Comparison of ENCODE assay signal across 1 cellular context in the genomic region with DNA sequence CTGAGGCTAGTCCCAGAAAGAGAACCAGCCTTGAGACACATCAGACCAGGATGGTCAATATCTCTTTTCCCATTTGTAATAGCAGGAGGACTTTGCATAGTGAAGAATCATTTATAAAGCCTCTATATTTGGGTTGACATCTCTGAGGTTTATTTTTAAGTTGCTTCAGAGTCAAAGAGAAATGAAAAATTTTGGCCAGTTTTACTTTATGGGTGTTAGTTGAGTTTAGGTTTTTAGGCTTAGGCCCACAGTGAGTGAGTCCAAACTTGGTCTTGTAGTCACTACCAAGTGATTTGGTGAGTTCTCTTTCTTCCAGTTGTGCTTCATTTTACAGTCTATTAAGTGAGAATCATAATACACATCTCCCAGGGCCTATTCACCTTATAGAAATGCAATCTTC.
TF ChIP-seq lines count a peak whose summit lies in the region.

No MANE protein-coding gene starts in this region.

TF ChIP-seq in GM12878, 131 proteins besides CTCF, POLR2A, EP300 and RAD21 (continued from another document):
- TF ChIP-seq, protein P1, sequence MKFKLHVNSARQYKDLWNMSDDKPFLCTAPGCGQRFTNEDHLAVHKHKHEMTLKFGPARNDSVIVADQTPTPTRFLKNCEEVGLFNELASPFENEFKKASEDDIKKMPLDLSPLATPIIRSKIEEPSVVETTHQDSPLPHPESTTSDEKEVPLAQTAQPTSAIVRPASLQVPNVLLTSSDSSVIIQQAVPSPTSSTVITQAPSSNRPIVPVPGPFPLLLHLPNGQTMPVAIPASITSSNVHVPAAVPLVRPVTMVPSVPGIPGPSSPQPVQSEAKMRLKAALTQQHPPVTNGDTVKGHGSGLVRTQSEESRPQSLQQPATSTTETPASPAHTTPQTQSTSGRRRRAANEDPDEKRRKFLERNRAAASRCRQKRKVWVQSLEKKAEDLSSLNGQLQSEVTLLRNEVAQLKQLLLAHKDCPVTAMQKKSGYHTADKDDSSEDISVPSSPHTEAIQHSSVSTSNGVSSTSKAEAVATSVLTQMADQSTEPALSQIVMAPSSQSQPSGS (IDR thresholded peaks at IDR 0.05; ENCODE audit: low read length), result 0 out of 2 replicates have a peak, but pooled peaks have one; percentile 17
- TF ChIP-seq ETV6 (conservative IDR thresholded peaks at IDR 0.05 in 1 of 2, IDR thresholded peaks at IDR 0.05 in 1 of 2; ENCODE audit: borderline replicate concordance in 1 of 2, low read depth in 1 of 2), result no peak
- 0 out of 2 replicates have a peak, but pooled peaks have one; percentile 27 for TF ChIP-seq MTA3 (IDR thresholded peaks at IDR 0.05; ENCODE audit: borderline replicate concordance, low read length)
- TF ChIP-seq, protein P2, sequence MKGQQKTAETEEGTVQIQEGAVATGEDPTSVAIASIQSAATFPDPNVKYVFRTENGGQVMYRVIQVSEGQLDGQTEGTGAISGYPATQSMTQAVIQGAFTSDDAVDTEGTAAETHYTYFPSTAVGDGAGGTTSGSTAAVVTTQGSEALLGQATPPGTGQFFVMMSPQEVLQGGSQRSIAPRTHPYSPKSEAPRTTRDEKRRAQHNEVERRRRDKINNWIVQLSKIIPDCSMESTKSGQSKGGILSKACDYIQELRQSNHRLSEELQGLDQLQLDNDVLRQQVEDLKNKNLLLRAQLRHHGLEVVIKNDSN (IDR thresholded peaks at IDR 0.05; ENCODE audit: borderline replicate concordance, extremely low read length, insufficient read depth, low read depth, low read length), result no peak
